In the genomic region with DNA sequence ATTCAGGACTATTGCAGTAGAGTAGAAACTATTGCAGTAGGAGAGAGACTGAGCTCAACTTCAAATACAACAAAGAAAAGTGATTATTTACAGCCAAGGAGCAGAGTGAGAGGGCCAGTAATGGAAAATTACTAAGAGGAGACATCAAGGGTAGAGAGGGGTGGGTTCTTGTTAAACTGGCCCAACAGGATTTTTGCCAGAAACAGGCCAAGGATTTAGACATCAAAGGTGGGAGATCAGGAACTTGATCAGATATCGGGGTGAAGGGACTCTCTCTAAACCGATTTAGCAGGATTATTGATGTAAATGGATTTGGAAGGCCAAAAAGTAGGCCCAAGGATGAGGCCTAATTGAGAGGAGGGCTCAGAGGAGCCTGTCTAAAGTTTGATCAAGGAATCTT, we compare ENCODE assay signal across 16 cellular contexts.
DNase-seq lines count a peak whose midpoint lies in the region; ATAC-seq and TF ChIP-seq lines count a peak whose summit lies in the region.
"Had no signal": no experiment of that assay in that cellular context is flagged by ENCODE, and none has a peak within 500 bp of the region (broad histone marks: within the 10 kb centered on the region; RNA-seq: fewer than 3 reads in every experiment).

No MANE protein-coding gene starts in this region.

- no peak overlapping the region for H2BK120ac ChIP-seq in IMR-90 (ENCODE audit: low read depth, low read length)
- no peak overlapping the region for H2BK120ac ChIP-seq in mesendoderm (ENCODE audit: low read depth, low read length)

- WGBS in IMR-90 (ENCODE audit: extremely low coverage in 2 of 2, insufficient read length in 1 of 2), 2 experiments, result no CpG with 5 or more reads among the region's 2 CpGs
- WGBS in mesendoderm (ENCODE audit: extremely low coverage, insufficient coverage, low lambda C conversion rate), result no CpG with 5 or more reads among the region's 2 CpGs

- H3K4me1 Mint-ChIP-seq in GM23338, result peaks cover 10% of the 10 kb centered on the region; the same call in 2 of the 3 replicates
- no peaks in the 10 kb centered on the region for H3K4me1 Mint-ChIP-seq in type B pancreatic cell (ENCODE audit: unreplicated experiment)
- H3K4me1 Mint-ChIP-seq in endothelial cell (ENCODE audit: unreplicated experiment), result no peaks in the 10 kb centered on the region
- H3K4me1 Mint-ChIP-seq: CD4-positive, CD25-positive, alpha-beta regulatory T cell; CD8-positive, alpha-beta memory T cell had no signal

- H3K9me1 ChIP-seq in IMR-90 (ENCODE audit: insufficient read depth, low read length), result no peaks in the 10 kb centered on the region

- no peaks in the 10 kb centered on the region for H3K27me3 Mint-ChIP-seq in GM23338 (ENCODE audit: insufficient read depth, low read depth, poor library complexity)
- no peaks in the 10 kb centered on the region for H3K27me3 Mint-ChIP-seq in type B pancreatic cell
- peaks cover 2% of the 10 kb centered on the region for H3K27me3 Mint-ChIP-seq in endothelial cell (ENCODE audit: unreplicated experiment)
- H3K27me3 Mint-ChIP-seq: CD4-positive, CD25-positive, alpha-beta regulatory T cell; CD8-positive, alpha-beta memory T cell had no signal

- H3K9me2 ChIP-seq in GM23338 (ENCODE audit: insufficient read depth), result no peaks in the 10 kb centered on the region

- H3K36me3 ChIP-seq in GM23338 (ENCODE audit: insufficient read depth), result no peaks in the 10 kb centered on the region
- H3K36me3 ChIP-seq in IMR-90 (ENCODE audit: control insufficient read depth, insufficient read depth, low read length), result no peaks in the 10 kb centered on the region
- H3K36me3 ChIP-seq in mesendoderm (ENCODE audit: control insufficient read depth, insufficient read depth, low read length), result no peaks in the 10 kb centered on the region
- H3K36me3 ChIP-seq: BE2C had no signal

- H2AFZ ChIP-seq in GM23338 (no peak overlapping the region), IMR-90 (replicated peaks; ENCODE audit: low read length, poor library complexity) (no peak overlapping the region)

- DNase-seq in GM23338 (ENCODE audit: low spot score) (peak; percentile 2), IMR-90 (no peak), mesendoderm (peak; percentile 48), type B pancreatic cell (ENCODE audit: extremely low spot score, unreplicated experiment) (no peak), endothelial cell (ENCODE audit: low spot score) (no peak), SW480 (ENCODE audit: low spot score) (no peak)
- DNase-seq: ACHN; BE2C; C1 segment of cervical spinal cord; CD4-positive, CD25-positive, alpha-beta regulatory T cell; CD8-positive, alpha-beta memory T cell; COR-L47; GDM1; HCEC 1CT had no signal

- H3K18ac ChIP-seq in IMR-90 (ENCODE audit: low read depth, low read length), result no peak overlapping the region
- no peak overlapping the region for H3K18ac ChIP-seq in mesendoderm (ENCODE audit: low read length)

- H3F3A ChIP-seq in GM23338 (replicated peaks; ENCODE audit: low read depth), result no peaks in the 10 kb centered on the region

- H3K36me3 Mint-ChIP-seq in GM23338 (ENCODE audit: low read depth), result no peaks in the 10 kb centered on the region
- H3K36me3 Mint-ChIP-seq in type B pancreatic cell, result peaks cover 13% of the 10 kb centered on the region
- H3K36me3 Mint-ChIP-seq in endothelial cell (ENCODE audit: low read depth, unreplicated experiment), result no peaks in the 10 kb centered on the region
- H3K36me3 Mint-ChIP-seq: CD4-positive, CD25-positive, alpha-beta regulatory T cell; CD8-positive, alpha-beta memory T cell had no signal

- no peak overlapping the region for H2BK20ac ChIP-seq in IMR-90 (ENCODE audit: low read depth, low read length)

- H3K9me3 Mint-ChIP-seq in GM23338, result no peaks in the 10 kb centered on the region
- no peaks in the 10 kb centered on the region for H3K9me3 Mint-ChIP-seq in type B pancreatic cell
- no peaks in the 10 kb centered on the region for H3K9me3 Mint-ChIP-seq in endothelial cell (ENCODE audit: unreplicated experiment)

- no peaks in the 10 kb centered on the region for H3K79me1 ChIP-seq in IMR-90 (ENCODE audit: low read depth in 1 of 2, low read length in 2 of 2)
- no peaks in the 10 kb centered on the region for H3K79me1 ChIP-seq in mesendoderm (ENCODE audit: low read length)

- H3K23ac ChIP-seq in IMR-90 (ENCODE audit: low read depth, low read length) (no peak overlapping the region), mesendoderm (ENCODE audit: low read length) (no peak overlapping the region)

- TF ChIP-seq POLR2A in IMR-90 (IDR thresholded peaks at IDR 0.05; ENCODE audit: low read depth, low read length), result no peak

- H3K79me2 ChIP-seq in GM23338 (replicated peaks; ENCODE audit: insufficient read depth) (no peaks in the 10 kb centered on the region), mesendoderm (ENCODE audit: control insufficient read depth, insufficient read depth, low read length) (no peaks in the 10 kb centered on the region)

- TF ChIP-seq RAD21 in IMR-90 (IDR thresholded peaks at IDR 0.05; ENCODE audit: low read length), result no peak

- dilution Hi-C loops in IMR-90 (cut with HindIII; ENCODE audit: low sequenced_read_pairs, unreplicated experiment), result no loop called here

- POLR2A ChIA-PET in IMR-90 (lab: Charles Lee; ENCODE audit: unreplicated experiment), result no interaction called here

- ATAC-seq in GM23338 (no peak), IMR-90 (ENCODE audit: low read depth) (no peak), GM18867 (IDR thresholded peaks at IDR 0.05; ENCODE audit: unreplicated experiment) (no peak)
- ATAC-seq: K562 had no signal

- no peak overlapping the region for H3K9ac ChIP-seq in IMR-90 (ENCODE audit: low read depth, low read length)
- H3K9ac ChIP-seq in mesendoderm (ENCODE audit: low read length), result no peak overlapping the region

- H3K14ac ChIP-seq in IMR-90 (replicated peaks; ENCODE audit: low read depth, low read length), result no peak overlapping the region

- H3K56ac ChIP-seq in IMR-90 (ENCODE audit: extremely low read depth, insufficient read depth, low read length) (no peak overlapping the region), mesendoderm (ENCODE audit: low read length) (no peak overlapping the region)

- H3K27me3 ChIP-seq in GM23338 (ENCODE audit: insufficient read depth) (no peaks in the 10 kb centered on the region), IMR-90 (ENCODE audit: control insufficient read depth, insufficient read depth, low read length) (no peaks in the 10 kb centered on the region; the same call in 1 of the 2 replicates), mesendoderm (ENCODE audit: insufficient read depth, low read length, poor library complexity) (no peaks in the 10 kb centered on the region)
- H3K27me3 ChIP-seq: BE2C had no signal

- H2BK15ac ChIP-seq in IMR-90 (ENCODE audit: low read depth, low read length), result no peak overlapping the region
- H2BK15ac ChIP-seq in mesendoderm (replicated peaks; ENCODE audit: low read depth), result no peak overlapping the region

- H2AK5ac ChIP-seq in IMR-90 (ENCODE audit: low read depth, low read length) (no peak overlapping the region), mesendoderm (ENCODE audit: low read length) (no peak overlapping the region)

- H3K27ac Mint-ChIP-seq in GM23338 (peak overlapping the region; percentile 19; the same call in 1 of the 2 replicates), type B pancreatic cell (peak overlapping the region; percentile 67), endothelial cell (ENCODE audit: unreplicated experiment) (no peak overlapping the region)
- H3K27ac Mint-ChIP-seq: CD4-positive, CD25-positive, alpha-beta regulatory T cell; CD8-positive, alpha-beta memory T cell had no signal

- H4K5ac ChIP-seq in IMR-90 (ENCODE audit: low read depth, low read length), result no peak overlapping the region
- no peak overlapping the region for H4K5ac ChIP-seq in mesendoderm (ENCODE audit: low read length)

- no peak overlapping the region for H3K4me3 Mint-ChIP-seq in GM23338
- H3K4me3 Mint-ChIP-seq in type B pancreatic cell, result peak overlapping the region; percentile 5
- H3K4me3 Mint-ChIP-seq in endothelial cell (ENCODE audit: unreplicated experiment), result no peak overlapping the region
- H3K4me3 Mint-ChIP-seq: CD4-positive, CD25-positive, alpha-beta regulatory T cell; CD8-positive, alpha-beta memory T cell had no signal

- H4K20me1 ChIP-seq in GM23338 (replicated peaks; ENCODE audit: insufficient read depth), result no peaks in the 10 kb centered on the region
- no peaks in the 10 kb centered on the region for H4K20me1 ChIP-seq in IMR-90 (ENCODE audit: insufficient read depth, low read length)

- intact Hi-C loops in IMR-90 (cut with micrococcal nuclease), result no loop called here

- no peaks in the 10 kb centered on the region for H3K9me3 ChIP-seq in IMR-90 (ENCODE audit: control insufficient read depth, insufficient read depth, low read length)
- H3K9me3 ChIP-seq: BE2C had no signal

- CTCF ChIA-PET in IMR-90 (lab: Yijun Ruan, JAX), result no interaction called here

- no peak overlapping the region for H4K91ac ChIP-seq in IMR-90 (ENCODE audit: insufficient read depth, low read depth, low read length)

- no peak overlapping the region for H2AK9ac ChIP-seq in IMR-90 (replicated peaks; ENCODE audit: low read depth, low read length, poor library complexity)

- TSS peak; percentile 3 for BruUV-seq in IMR-90 (replicated peaks; lab: Mats Ljungman, UMichigan)

- in situ Hi-C loops in IMR-90 (cut with MboI; ENCODE audit: low sequenced_read_pairs), result no loop called here

- H3K27ac ChIP-seq in GM23338 (ENCODE audit: low read depth) (peak overlapping the region; percentile 17; the same call in 1 of the 2 replicates), IMR-90 (ENCODE audit: insufficient read depth, low read length) (no peak overlapping the region), mesendoderm (ENCODE audit: low read depth, low read length) (no peak overlapping the region)

- H4K8ac ChIP-seq in IMR-90 (ENCODE audit: low read depth in 2 of 2, low read length in 2 of 2) (no peak overlapping the region), mesendoderm (ENCODE audit: low read depth, low read length) (no peak overlapping the region)

- no peak overlapping the region for H3K4me3 ChIP-seq in GM23338
- H3K4me3 ChIP-seq in IMR-90 (ENCODE audit: insufficient read depth, low read depth, low read length), result no peak overlapping the region
- H3K4me3 ChIP-seq in mesendoderm (ENCODE audit: low read length), result no peak overlapping the region
- H3K4me3 ChIP-seq: K562 had no signal

- TF ChIP-seq CTCF in GM23338 (conservative IDR thresholded peaks at IDR 0.05; ENCODE audit: low read depth in 2 of 2) (no peak), IMR-90 (conservative IDR thresholded peaks at IDR 0.05; ENCODE audit: low read depth, low read length) (no peak), type B pancreatic cell (conservative IDR thresholded peaks at IDR 0.05) (no peak), endothelial cell (IDR thresholded peaks at IDR 0.05; ENCODE audit: unreplicated experiment) (no peak)

- H3K4me2 ChIP-seq in GM23338, result peak overlapping the region; percentile 8; the same call in 1 of the 2 replicates
- no peak overlapping the region for H3K4me2 ChIP-seq in IMR-90 (ENCODE audit: low read depth, low read length)
- H3K4me2 ChIP-seq in mesendoderm (ENCODE audit: low read length), result no peak overlapping the region

- H2BK5ac ChIP-seq in IMR-90 (ENCODE audit: low read depth, low read length, poor library complexity, severe bottlenecking) (no peak overlapping the region), mesendoderm (ENCODE audit: low read length) (no peak overlapping the region)

- H3K4ac ChIP-seq in IMR-90 (ENCODE audit: low read depth, low read length), result no peak overlapping the region
- no peak overlapping the region for H3K4ac ChIP-seq in mesendoderm (ENCODE audit: low read depth, low read length)

- H3K4me1 ChIP-seq in GM23338 (ENCODE audit: insufficient read depth), result peaks cover 7% of the 10 kb centered on the region
- no peaks in the 10 kb centered on the region for H3K4me1 ChIP-seq in IMR-90 (ENCODE audit: control insufficient read depth, insufficient read depth, low read length)
- no peaks in the 10 kb centered on the region for H3K4me1 ChIP-seq in mesendoderm (ENCODE audit: control insufficient read depth, low read depth, low read length)
- H3K4me1 ChIP-seq: BE2C had no signal

Comparison
In these comparisons a context has a peak if more than half of its experiments do, and no peak if none do; other contexts are left out.
1. DNase-seq: peak in GM23338 (single experiment) and mesendoderm (single experiment); none in IMR-90 (single experiment), type B pancreatic cell (single experiment), endothelial cell (single experiment) and SW480 (single experiment).